ENCODE assay signal across 8 cellular contexts in the genomic region with DNA sequence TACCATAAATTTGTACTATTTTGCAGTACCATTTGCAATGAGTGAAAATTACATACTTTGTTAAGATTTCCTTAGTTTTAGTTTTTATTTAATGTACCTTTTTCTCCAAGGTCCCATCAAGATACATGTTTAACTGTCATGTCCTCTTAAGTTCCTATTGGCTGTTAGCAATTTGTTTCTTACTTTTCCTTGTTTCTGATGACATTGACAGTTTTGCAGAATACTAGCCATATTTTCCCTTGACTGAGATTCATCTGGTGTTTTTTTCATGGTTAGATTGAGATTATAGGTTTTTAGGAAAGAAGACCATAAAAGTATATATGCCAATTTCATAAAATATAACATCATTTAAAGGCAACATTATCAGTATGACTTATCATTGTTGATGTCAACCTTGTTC.
"Had no signal": no experiment of that assay in that cellular context is flagged by ENCODE, and none has a peak within 500 bp of the region (broad histone marks: within the 10 kb centered on the region; RNA-seq: fewer than 3 reads in every experiment).

No MANE protein-coding gene starts in this region.

- FAIRE-seq: G401.6, GM12878, GM12891, GM12892, GM18507, GM19239 had no signal

- DNase-seq: GDM1, GF-D8 had no signal

- ATAC-seq: GM12878 had no signal

- H3K4me3 ChIP-seq: GM12878 had no signal
